Comparison of ENCODE assay signal across 20 cellular contexts in genomic region chr9:137396808-137397367, GRCh38. TPM values are rescaled to one million over a fixed set of nuclear protein-coding genes. Genes with fewer than 3 reads are reported as not detected.
"Had no signal": no experiment of that assay in that cellular context is flagged by ENCODE, and none has a peak within 500 bp of the region (broad histone marks: within the 10 kb centered on the region; RNA-seq: fewer than 3 reads in every experiment).

No MANE protein-coding gene starts in this region.

- ATAC-seq: effector memory CD8-positive, alpha-beta T cell; left lobe of liver; mucosa of descending colon; naive thymus-derived CD4-positive, alpha-beta T cell; WTC11 had no signal

- H3K9me3 Mint-ChIP-seq: activated CD4-positive, alpha-beta T cell treated with anti-CD3 and anti-CD28 coated beads, Interleukin-2, amount 10 ng/mL, durations not matched to agents 24 days and 14 days; activated naive CD4-positive, alpha-beta T cell treated with anti-CD3 and anti-CD28 coated beads, Interleukin-2, amount 50 U/mL, for 24 hours; effector memory CD8-positive, alpha-beta T cell had no signal

- H3K9me3 ChIP-seq: mucosa of descending colon, upper lobe of left lung had no signal

- H3K27ac ChIP-seq: skin epidermis, upper lobe of left lung had no signal

- DNase-seq: activated CD4-positive, alpha-beta T cell treated with anti-CD3 and anti-CD28 coated beads, Interleukin-2, amount 10 ng/mL, durations not matched to agents 24 days and 14 days; activated effector memory CD4-positive, alpha-beta T cell treated with Interleukin-2 at 50 U/mL for 16 hours; amygdala; cerebellar nuclear complex; dermis blood vessel endothelial cell; effector memory CD8-positive, alpha-beta T cell; foreskin melanocyte; naive thymus-derived CD4-positive, alpha-beta T cell; stimulated activated CD4-positive, alpha-beta T cell treated with anti-CD3 and anti-CD28 coated beads, Interleukin-4, amount 100 ng/mL, for 4 hours; SW 1271 had no signal

- H3K4me1 Mint-ChIP-seq: WTC11 had no signal

- H3K27ac Mint-ChIP-seq: WTC11 had no signal

- H3K27me3 ChIP-seq: upper lobe of left lung had no signal

- H3K4me3 Mint-ChIP-seq: activated CD4-positive, alpha-beta T cell treated with anti-CD3 and anti-CD28 coated beads, Interleukin-2, amount 10 ng/mL, durations not matched to agents 24 days and 14 days; effector memory CD8-positive, alpha-beta T cell; naive thymus-derived CD4-positive, alpha-beta T cell; WTC11 had no signal

- H3K27me3 Mint-ChIP-seq: activated CD4-positive, alpha-beta T cell treated with anti-CD3 and anti-CD28 coated beads, Interleukin-2, amount 10 ng/mL, durations not matched to agents 24 days and 14 days; activated naive CD4-positive, alpha-beta T cell treated with anti-CD3 and anti-CD28 coated beads, Interleukin-2, amount 50 U/mL, for 24 hours; effector memory CD8-positive, alpha-beta T cell; naive thymus-derived CD4-positive, alpha-beta T cell had no signal

- H3K4me3 ChIP-seq: mucosa of descending colon, skin epidermis, upper lobe of left lung had no signal

RNA-seq across cellular contexts. Expression of gene ENTPD8, which starts 44.3 kb away (rescaled TPM):
- total RNA-seq: activated CD4-positive, alpha-beta T cell treated with anti-CD3 and anti-CD28 coated beads, Interleukin-2, amount 10 ng/mL, durations not matched to agents 24 days and 14 days; activated CD8-positive, alpha-beta memory T cell treated with anti-CD3 and anti-CD28 coated beads for 36 hours; naive thymus-derived CD4-positive, alpha-beta T cell; T-helper 2 cell treated with Interferon-gamma antibody and Interleukin-4, amounts not matched to agents 100 ng/mL and 5 ng/mL, for 36 hours; temporal lobe had no signal
- polyA plus RNA-seq: fibroblast of lung; naive thymus-derived CD4-positive, alpha-beta T cell had no signal
